8 cellular contexts compared by ENCODE assay signal in the genomic region with DNA sequence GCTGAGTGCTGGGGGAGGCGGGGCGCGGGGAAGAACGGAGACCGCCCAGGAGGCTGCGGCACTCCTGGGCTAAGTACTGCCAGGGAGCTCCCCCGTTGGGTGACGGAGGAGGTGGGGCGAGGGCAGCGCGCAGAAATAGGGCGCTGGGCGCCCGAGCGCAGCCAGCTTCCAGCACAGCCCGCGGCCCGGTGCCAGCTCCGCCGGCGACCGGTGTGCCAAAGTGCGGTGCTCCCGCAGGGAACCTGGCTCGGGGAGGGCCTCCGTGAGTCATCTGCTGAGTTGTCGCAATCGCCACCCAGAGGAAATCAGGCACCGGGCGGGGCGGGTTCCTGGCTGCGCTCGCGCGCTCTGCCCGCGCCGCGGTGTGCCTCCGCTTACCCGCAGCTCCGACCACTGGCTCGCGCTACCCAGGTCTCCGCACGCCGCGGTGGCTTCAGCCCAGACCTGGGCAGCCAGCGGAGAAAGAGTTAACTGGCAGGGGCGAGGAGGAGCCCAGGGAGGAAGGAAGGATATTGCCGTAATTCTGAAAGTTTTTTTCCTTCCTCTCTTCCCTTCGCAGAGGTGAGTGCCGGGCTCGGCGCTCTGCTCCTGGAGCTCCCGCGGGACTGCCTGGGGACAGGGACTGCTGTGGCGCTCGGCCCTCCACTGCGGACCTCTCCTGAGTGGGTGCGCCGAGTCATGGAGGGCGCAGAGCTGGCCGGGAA. TPM values are rescaled to one million over a fixed set of nuclear protein-coding genes. Genes with fewer than 3 reads are reported as not detected.
DNase-seq lines count a peak whose midpoint lies in the region; ATAC-seq and TF ChIP-seq lines count a peak whose summit lies in the region.

A gene (plus strand): TSS at position 164 of the 704 bp plus-strand sequence. CDS start 515 bp downstream, at position 679.

- under 1% methylated on average over 64 of the region's 64 CpGs for WGBS in HUES64

- peak within 1 kb of the TSS; percentile 63 for H3K9ac ChIP-seq in HUES64 (ENCODE audit: low read depth, low read length)

- no peak within 1 kb of the TSS for H3K27ac ChIP-seq in HUES64 (ENCODE audit: low read depth, low read length)
- H3K27ac ChIP-seq in angular gyrus (ENCODE audit: low read depth, low read length): peak within 1 kb of the TSS; percentile 1

- H3K27me3 ChIP-seq in HUES64 (ENCODE audit: insufficient read depth, low read length): peaks cover 75% of the 10 kb centered on the region

- DNase-seq in DMS53 treated with DMSO at 0.1 percent for 48 hours (lab: John Stamatoyannopoulos, UW; ENCODE audit: unreplicated experiment): peak; percentile 60
- DNase-seq in left ventricle myocardium superior: peak; percentile 91
- DNase-seq in retinal pigment epithelial cell (ENCODE audit: low read depth): no peak
- DNase-seq in DMS114 treated with DMSO at 0.1 percent for 48 hours (lab: John Stamatoyannopoulos, UW; ENCODE audit: unreplicated experiment): no peak

- TF ChIP-seq CTCF in retinal pigment epithelial cell (conservative IDR thresholded peaks at IDR 0.05; ENCODE audit: low read depth, low read length): no peak

- no peaks in the 10 kb centered on the region for H3K36me3 ChIP-seq in HUES64 (ENCODE audit: insufficient read depth, low read length)

- peak; percentile 67 for ATAC-seq in GM21515 (IDR thresholded peaks at IDR 0.05; ENCODE audit: unreplicated experiment)
- peak; percentile 91 for ATAC-seq in left ventricle myocardium superior

- H3K9me3 ChIP-seq in HUES64 (ENCODE audit: insufficient read depth, low read depth, low read length): no peaks in the 10 kb centered on the region

- intact Hi-C loops in T-helper 2 cell treated with Interferon-gamma antibody and Interleukin-4, amounts not matched to agents 100 ng/mL and 5 ng/mL, for 36 hours (cut with micrococcal nuclease): loop anchor here (2.0 kb wide), 1 partner anchor 51 kb away; a partner anchor contains a TSS
- intact Hi-C loops in left ventricle myocardium superior (cut with micrococcal nuclease): no loop called here

- H3K4me3 ChIP-seq in HUES64 (ENCODE audit: low read length) (peak within 1 kb of the TSS; percentile 91), retinal pigment epithelial cell (ENCODE audit: low read length) (peak within 1 kb of the TSS; percentile 84)

- no peaks in the 10 kb centered on the region for H3K4me1 ChIP-seq in HUES64 (ENCODE audit: insufficient read depth, low read length)

RNA-seq across cellular contexts. Expression of the gene that starts here (rescaled TPM):
- 0.85 TPM for polyA plus RNA-seq in HUES64 (2013, experiment 1 of 2)
- 1.1 TPM for polyA plus RNA-seq in HUES64 (2013, experiment 2 of 2)
- 10.3 and 11.1 TPM in 2 replicates for total RNA-seq in T-helper 2 cell treated with Interferon-gamma antibody and Interleukin-4, amounts not matched to agents 100 ng/mL and 5 ng/mL, for 36 hours
- total RNA-seq in left ventricle myocardium superior: 38.9 TPM

Comparison
In these comparisons a context has a peak if more than half of its experiments do, and no peak if none do; other contexts are left out.
1. DNase-seq: peak in DMS53 treated with DMSO at 0.1 percent for 48 hours (single experiment) and left ventricle myocardium superior (single experiment); none in retinal pigment epithelial cell (single experiment) and DMS114 treated with DMSO at 0.1 percent for 48 hours (single experiment).